In the genomic region with DNA sequence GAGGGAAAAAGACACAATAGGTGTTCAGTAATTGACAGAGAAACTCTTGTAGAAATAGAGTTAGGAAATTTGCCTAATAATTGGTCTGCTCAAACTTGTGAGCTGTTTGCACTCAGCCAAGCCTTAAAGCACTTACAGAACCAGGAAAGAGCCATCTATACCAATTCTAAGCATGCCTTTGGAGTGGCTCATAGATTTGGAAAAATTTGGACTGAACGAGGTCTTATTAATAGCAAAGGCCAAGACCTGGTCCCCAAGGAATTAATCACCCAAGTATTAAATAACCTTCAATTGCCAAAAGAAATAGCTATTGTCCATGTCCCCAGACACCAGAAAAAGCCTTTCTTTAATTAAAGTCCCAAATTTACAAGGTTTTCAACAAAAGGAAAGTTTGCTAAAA, we compare ENCODE assay signal across 26 cellular contexts.
"Had no signal": no experiment of that assay in that cellular context is flagged by ENCODE, and none has a peak within 500 bp of the region (broad histone marks: within the 10 kb centered on the region; RNA-seq: fewer than 3 reads in every experiment).

No MANE protein-coding gene starts in this region.

- H3K4me3 Mint-ChIP-seq: activated CD4-positive, alpha-beta T cell treated with anti-CD3 and anti-CD28 coated beads for 36 hours; activated CD8-positive, alpha-beta T cell treated with anti-CD3 and anti-CD28 coated beads, Interleukin-2, amount 10 ng/mL, durations not matched to agents 7 days and 5 days; activated naive CD8-positive, alpha-beta T cell treated with anti-CD3 and anti-CD28 coated beads, Interleukin-2, amount 10 ng/mL, durations not matched to agents 7 days and 5 days; T-cell had no signal

- H3K27me3 ChIP-seq: adrenal gland, body of pancreas had no signal

- H3K27ac ChIP-seq: adrenal gland, body of pancreas, KMS-11, VCaP had no signal

- H3K4me3 ChIP-seq: adrenal gland, body of pancreas had no signal

- H3K27ac Mint-ChIP-seq: activated CD4-positive, alpha-beta T cell treated with anti-CD3 and anti-CD28 coated beads for 36 hours; activated CD8-positive, alpha-beta T cell treated with anti-CD3 and anti-CD28 coated beads, Interleukin-2, amount 10 ng/mL, durations not matched to agents 7 days and 5 days; activated naive CD8-positive, alpha-beta T cell treated with anti-CD3 and anti-CD28 coated beads, Interleukin-2, amount 10 ng/mL, durations not matched to agents 7 days and 5 days; T-cell had no signal

- DNase-seq: activated CD4-positive, alpha-beta T cell treated with anti-CD3 and anti-CD28 coated beads for 36 hours; activated CD4-positive, alpha-beta T cell treated with anti-CD3 and anti-CD28 coated beads, Interleukin-2, amount 50 U/mL, for 4 hours; activated CD8-positive, alpha-beta memory T cell treated with anti-CD3 and anti-CD28 coated beads, Interleukin-2, amount 50 U/mL, for 48 hours; activated CD8-positive, alpha-beta T cell treated with anti-CD3 and anti-CD28 coated beads, Interleukin-2, amount 10 ng/mL, durations not matched to agents 7 days and 5 days; activated naive CD4-positive, alpha-beta T cell treated with anti-CD3 and anti-CD28 coated beads, Interleukin-2, amount 50 U/mL, for 16 hours; activated naive CD8-positive, alpha-beta T cell treated with anti-CD3 and anti-CD28 coated beads, Interleukin-2, amount 10 ng/mL, durations not matched to agents 7 days and 5 days; activated T-cell treated with anti-CD3 and anti-CD28 coated beads, Interleukin-2, amount 50 U/mL, for 1 hour; adrenal gland; anterior cingulate cortex; body of pancreas; central memory CD4-positive, alpha-beta T cell; MV-4-11; NCI-H1092 treated with DMSO at 0.1 percent for 48 hours; NCI-H1417 treated with DMSO at 0.1 percent for 48 hours; NCI-H1694 treated with DMSO at 0.1 percent for 48 hours; NCI-H2029 treated with DMSO at 0.1 percent for 48 hours; NCI-H345; NCI-H510A; NCI-H526 treated with DMSO at 0.1 percent for 48 hours; NCI-H82; SIG-M5; T-cell; T-helper 2 cell; T1000 had no signal

- H3K4me1 Mint-ChIP-seq: activated CD4-positive, alpha-beta T cell treated with anti-CD3 and anti-CD28 coated beads for 36 hours; activated naive CD8-positive, alpha-beta T cell treated with anti-CD3 and anti-CD28 coated beads, Interleukin-2, amount 10 ng/mL, durations not matched to agents 7 days and 5 days; T-cell had no signal

- H3K9ac ChIP-seq: KMS-11 had no signal

- H3K36me3 ChIP-seq: adrenal gland had no signal

- H3K4me1 ChIP-seq: adrenal gland, body of pancreas had no signal

- ATAC-seq: activated CD4-positive, alpha-beta T cell treated with anti-CD3 and anti-CD28 coated beads for 36 hours; activated CD8-positive, alpha-beta T cell treated with anti-CD3 and anti-CD28 coated beads, Interleukin-2, amount 10 ng/mL, durations not matched to agents 7 days and 5 days; body of pancreas; T-cell had no signal

- H3K27me3 Mint-ChIP-seq: T-cell had no signal

- H3K4me2 ChIP-seq: KMS-11 had no signal

- H3K9me3 ChIP-seq: adrenal gland had no signal
